8 cellular contexts compared by ENCODE assay signal in the genomic region with DNA sequence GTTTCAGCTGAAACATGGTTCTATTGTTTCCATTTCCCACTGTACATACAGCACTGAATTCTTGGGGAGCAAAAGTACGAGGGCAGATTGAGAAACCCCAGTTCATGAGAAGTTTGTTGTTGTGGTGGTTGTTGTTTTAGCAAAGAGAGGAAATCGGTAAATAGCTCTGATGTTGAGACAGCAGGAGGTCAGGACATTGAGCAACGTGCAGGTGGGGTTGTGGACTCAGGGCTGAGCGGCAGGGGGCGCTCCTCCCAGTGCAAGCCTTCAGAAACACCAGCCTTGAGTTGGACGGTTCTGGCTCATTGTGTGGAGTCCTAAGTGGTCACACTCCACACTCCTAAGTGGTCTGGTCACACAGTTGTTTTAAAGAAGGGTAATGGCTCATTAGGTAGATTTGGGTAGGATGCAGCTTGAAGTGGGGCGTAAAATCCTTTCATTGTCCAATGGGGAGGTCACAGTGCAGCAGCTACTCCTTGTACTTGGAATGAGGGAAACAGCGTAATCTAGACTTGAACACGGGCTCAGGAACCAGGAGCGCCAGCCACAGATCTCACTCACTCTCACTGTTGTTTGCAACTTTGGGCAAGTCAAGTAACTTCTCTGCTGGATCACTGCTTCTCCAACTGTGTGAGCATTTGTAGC. TPM values are rescaled to one million over a fixed set of nuclear protein-coding genes. Genes with fewer than 3 reads are reported as not detected.
A peak's percentile ranks its signal among the peaks of the same experiment; 100 is the strongest.
DNase-seq lines count a peak whose midpoint lies in the region; ATAC-seq and TF ChIP-seq lines count a peak whose summit lies in the region.

No MANE protein-coding gene starts in this region.

- H3K4me3 ChIP-seq in aorta (ENCODE audit: low read length in 2 of 2), result no peak overlapping the region

- H3K4me3 Mint-ChIP-seq in Calu3 (ENCODE audit: low read depth, unreplicated experiment), result no peak overlapping the region

- no peaks in the 10 kb centered on the region for H3K4me1 ChIP-seq in aorta (ENCODE audit: control insufficient read depth in 1 of 2, insufficient read depth in 2 of 2, low read length in 2 of 2)

- BruUV-seq in Calu3 (replicated peaks; lab: Mats Ljungman, UMichigan), result no TSS peak

- no peaks in the 10 kb centered on the region for H3K9me3 Mint-ChIP-seq in Calu3 (ENCODE audit: low read depth, unreplicated experiment)

- 38 to 42% methylated on average over 10 of the region's 10 CpGs for WGBS in aorta, 2 donors

- peak; percentile 38 for DNase-seq in Calu3
- DNase-seq in activated CD8-positive, alpha-beta memory T cell treated with anti-CD3 and anti-CD28 coated beads, Interleukin-2, amount 50 U/mL, for 4 hours, result peak; percentile 24
- DNase-seq in left ventricle myocardium superior, result no peak
- peak; percentile 66 for DNase-seq in stimulated activated CD8-positive, alpha-beta memory T cell treated with anti-CD3 and anti-CD28 coated beads, Interleukin-4, amount 100 ng/mL, for 48 hours
- DNase-seq in NCI-H774 (lab: John Stamatoyannopoulos, UW), result no peak
- no peak for DNase-seq in aorta

- ATAC-seq in HG03521 (IDR thresholded peaks at IDR 0.05; ENCODE audit: unreplicated experiment) (peak; percentile 50), left ventricle myocardium superior (peak; percentile 23), HG02870 (IDR thresholded peaks at IDR 0.05; ENCODE audit: unreplicated experiment) (no peak), aorta (ENCODE audit: low FRiP score) (no peak)

- intact Hi-C loops in Calu3 (cut with micrococcal nuclease; ENCODE audit: unreplicated experiment), result no loop called here
- intact Hi-C loops in left ventricle myocardium superior (cut with micrococcal nuclease), result loop anchor here (10.0 kb wide), 1 partner anchor 214 kb away; no protein-coding TSS in a partner anchor
- intact Hi-C loops in aorta (cut with DNase I), result loop anchor here in 1 of 2 donors (10.0 kb wide), 1 partner anchor 214 kb away; no protein-coding TSS in a partner anchor

- CTCF ChIA-PET in Calu3 (lab: Charles Lee), result interaction anchor here (1.0 to 1.1 kb wide), 2 partner anchors 9 kb away, joined by 3 to 4 read pairs; no protein-coding TSS in a partner anchor

- H3K9me3 ChIP-seq in aorta (ENCODE audit: control insufficient read depth, low read length), result no peaks in the 10 kb centered on the region

- H3K36me3 Mint-ChIP-seq in Calu3 (ENCODE audit: insufficient read depth, unreplicated experiment), result no peaks in the 10 kb centered on the region

- H3K4me1 Mint-ChIP-seq in Calu3 (ENCODE audit: low read depth, unreplicated experiment), result no peaks in the 10 kb centered on the region

- no peak overlapping the region for H3K27ac ChIP-seq in aorta (ENCODE audit: low read depth in 1 of 2, low read length in 2 of 2)

- H3K27me3 ChIP-seq in aorta (ENCODE audit: control insufficient read depth in 1 of 2, insufficient read depth in 2 of 2, low read length in 1 of 2), result no peaks in the 10 kb centered on the region

- peak; percentile 23 for TF ChIP-seq CTCF in Calu3 (IDR thresholded peaks at IDR 0.05; ENCODE audit: unreplicated experiment)

- no peak overlapping the region for H3K27ac Mint-ChIP-seq in Calu3 (ENCODE audit: unreplicated experiment)

- no peaks in the 10 kb centered on the region for H3K36me3 ChIP-seq in aorta (ENCODE audit: control insufficient read depth in 1 of 2, insufficient read depth in 2 of 2, low read length in 1 of 2)

- peaks cover 81% of the 10 kb centered on the region for H3K27me3 Mint-ChIP-seq in Calu3 (ENCODE audit: unreplicated experiment)

RNA-seq across cellular contexts. Expression of a gene that starts 14.5 kb away (rescaled TPM):
- 52.7 and 60.5 TPM in 2 replicates for total RNA-seq in Calu3 (2022)
- total RNA-seq in left ventricle myocardium superior, result 12.0 TPM
- 10 to 100 TPM; 23.6 to 27.6 TPM for total RNA-seq in aorta
- polyA plus RNA-seq in aorta, result 10 to 100 TPM; 23.3 to 40.1 TPM

Comparison
In these comparisons a context has a peak if more than half of its experiments do, and no peak if none do; other contexts are left out.
1. DNase-seq: peak in Calu3 (single experiment), activated CD8-positive, alpha-beta memory T cell treated with anti-CD3 and anti-CD28 coated beads, Interleukin-2, amount 50 U/mL, for 4 hours (single experiment) and stimulated activated CD8-positive, alpha-beta memory T cell treated with anti-CD3 and anti-CD28 coated beads, Interleukin-4, amount 100 ng/mL, for 48 hours (single experiment); none in left ventricle myocardium superior (single experiment), NCI-H774 (single experiment) and aorta (0 of 2).
2. ATAC-seq: peak in HG03521 (single experiment) and left ventricle myocardium superior (single experiment); none in HG02870 (single experiment) and aorta (single experiment).